In genomic region chr7:90728568-90728967, GRCh38 we compare ENCODE assay signal across 21 cellular contexts.
A peak's percentile ranks its signal among the peaks of the same experiment; 100 is the strongest.
DNase-seq lines count a peak whose midpoint lies in the region; ATAC-seq, FAIRE-seq and TF ChIP-seq lines count a peak whose summit lies in the region.
"Had no signal": no experiment of that assay in that cellular context is flagged by ENCODE, and none has a peak within 500 bp of the region (broad histone marks: within the 10 kb centered on the region; RNA-seq: fewer than 3 reads in every experiment).

No MANE protein-coding gene starts in this region.

- no peaks in the 10 kb centered on the region for H3K9me3 ChIP-seq in MM.1S (replicated peaks; ENCODE audit: insufficient read depth, low read length)
- H3K9me3 ChIP-seq: lower lobe of right lung, vagina had no signal

- peaks cover 100% of the 10 kb centered on the region for H3K79me2 ChIP-seq in MM.1S (ENCODE audit: low read length)

- no peaks in the 10 kb centered on the region for H3K9me2 ChIP-seq in MM.1S (replicated peaks; ENCODE audit: insufficient read depth, low read length)

- peaks cover 60% of the 10 kb centered on the region for H3F3A ChIP-seq in MM.1S (ENCODE audit: insufficient read depth, low read length)

- peak overlapping the region; percentile 79 for H3K9ac ChIP-seq in MM.1S (ENCODE audit: low read length)

- no peak for TF ChIP-seq CTCF in MM.1S (IDR thresholded peaks at IDR 0.05; ENCODE audit: low read length)

- FAIRE-seq in GM18507 (lab: Jason Lieb, UNC), result peak; percentile 81
- FAIRE-seq: astrocyte had no signal

- no peak for DNase-seq in GM18507 (ENCODE audit: extremely low spot score, insufficient read length, low read depth)
- peak; percentile 85 for DNase-seq in MM.1S
- DNase-seq in hypothalamus (lab: John Stamatoyannopoulos, UW), result no peak
- DNase-seq in stimulated activated naive CD8-positive, alpha-beta T cell treated with anti-CD3 and anti-CD28 coated beads, Interleukin-15, Interleukin-2, amounts not matched to agents 100 U/mL and 50 U/mL, for 24 hours, result no peak
- no peak for DNase-seq in iPS-NIHi11 (ENCODE audit: low spot score)
- no peak for DNase-seq in activated T-cell treated with anti-CD3 and anti-CD28 coated beads for 4 hours
- DNase-seq: activated CD8-positive, alpha-beta T cell treated with anti-CD3 and anti-CD28 coated beads for 36 hours; dermis blood vessel endothelial cell; KBM-7; lower lobe of right lung; NCI-H187 treated with DMSO at 0.1 percent for 48 hours; NCI-H774; nephron progenitor cell; Right ventricle myocardium superior; stimulated activated CD4-positive, alpha-beta T cell treated with anti-CD3 and anti-CD28 coated beads, Interleukin-4, amount 100 ng/mL, for 4 hours had no signal

- peak; percentile 75 for ATAC-seq in GM19455 (IDR thresholded peaks at IDR 0.05; ENCODE audit: unreplicated experiment)
- peak; percentile 79 for ATAC-seq in HG02884 (IDR thresholded peaks at IDR 0.05; ENCODE audit: unreplicated experiment)
- ATAC-seq in stimulated activated naive CD8-positive, alpha-beta T cell treated with anti-CD3 and anti-CD28 coated beads, Interleukin-15, Interleukin-2, amounts not matched to agents 100 U/mL and 50 U/mL, for 24 hours, result no peak
- ATAC-seq: activated CD8-positive, alpha-beta T cell treated with anti-CD3 and anti-CD28 coated beads for 36 hours; GM23338; lower lobe of right lung; sciatic nerve had no signal

- no peaks in the 10 kb centered on the region for H4K20me1 ChIP-seq in MM.1S (ENCODE audit: insufficient read depth, low read length)

- H3K27me3 ChIP-seq in MM.1S (replicated peaks; ENCODE audit: insufficient read depth, low read length), result no peaks in the 10 kb centered on the region
- H3K27me3 ChIP-seq: vagina had no signal

- H3K4me3 ChIP-seq in MM.1S (ENCODE audit: low read length), result peak overlapping the region; percentile 68
- H3K4me3 ChIP-seq: GM23338, lower lobe of right lung, vagina had no signal

- peak overlapping the region; percentile 76 for H3K27ac ChIP-seq in MM.1S (ENCODE audit: low read length)
- H3K27ac ChIP-seq: lower lobe of right lung, vagina had no signal

- no peak overlapping the region for H2AFZ ChIP-seq in MM.1S (ENCODE audit: low read length)
- H2AFZ ChIP-seq: GM23338 had no signal

- peaks cover 18% of the 10 kb centered on the region for H3K4me1 ChIP-seq in MM.1S (ENCODE audit: low read length)
- H3K4me1 ChIP-seq: vagina had no signal

- peak overlapping the region; percentile 64 for H3K4me2 ChIP-seq in MM.1S (ENCODE audit: low read depth, low read length)
- H3K4me2 ChIP-seq: GM23338 had no signal

- H3K36me3 ChIP-seq in MM.1S (replicated peaks; ENCODE audit: insufficient read depth, low read length), result peaks cover 10% of the 10 kb centered on the region
- H3K36me3 ChIP-seq: lower lobe of right lung, vagina had no signal
